Comparison of ENCODE assay signal across 8 cellular contexts in genomic region chr18:56637897-56638231, GRCh38. TPM values are rescaled to one million over a fixed set of nuclear protein-coding genes. Genes with fewer than 3 reads are reported as not detected.
DNase-seq lines count a peak whose midpoint lies in the region; ATAC-seq, FAIRE-seq and TF ChIP-seq lines count a peak whose summit lies in the region.

No MANE protein-coding gene starts in this region.

- H3K4me1 Mint-ChIP-seq in activated CD4-positive, alpha-beta T cell treated with anti-CD3 and anti-CD28 coated beads for 36 hours: peaks cover 43% of the 10 kb centered on the region
- peaks cover 22 to 56% (median 51%) of the 10 kb centered on the region in 4 donors for H3K4me1 Mint-ChIP-seq in naive thymus-derived CD8-positive, alpha-beta T cell

- no peaks in the 10 kb centered on the region for H3K27me3 Mint-ChIP-seq in activated CD4-positive, alpha-beta T cell treated with anti-CD3 and anti-CD28 coated beads for 36 hours
- peaks cover 0 to 4% (median 0%) of the 10 kb centered on the region in 5 donors for H3K27me3 Mint-ChIP-seq in naive thymus-derived CD8-positive, alpha-beta T cell

- DNase-seq in activated CD4-positive, alpha-beta T cell treated with anti-CD3 and anti-CD28 coated beads for 36 hours: no peak
- DNase-seq in activated CD4-positive, alpha-beta T cell treated with anti-CD3 and anti-CD28 coated beads for 1 hour: no peak
- DNase-seq in epithelial cell of esophagus (ENCODE audit: low read depth) (peak; percentile 51), NCI-H1436 treated with DMSO at 0.1 percent for 48 hours (lab: John Stamatoyannopoulos, UW) (no peak), HTR-8/SVneo (ENCODE audit: insufficient read length, low spot score) (no peak)
- peak in 3 of 10 donors; percentile 1 to 26 (median 7) for DNase-seq in naive thymus-derived CD8-positive, alpha-beta T cell

- peaks cover 29% of the 10 kb centered on the region for H3K36me3 Mint-ChIP-seq in activated CD4-positive, alpha-beta T cell treated with anti-CD3 and anti-CD28 coated beads for 36 hours (ENCODE audit: low read depth)
- peaks cover 0 to 20% (median 1%) of the 10 kb centered on the region in 3 donors for H3K36me3 Mint-ChIP-seq in naive thymus-derived CD8-positive, alpha-beta T cell

- intact Hi-C loops in activated CD4-positive, alpha-beta T cell treated with anti-CD3 and anti-CD28 coated beads for 36 hours (cut with DNase I, micrococcal nuclease): loop anchor here (1.0 to 10.0 kb wide), 6 partner anchors 13 to 1049 kb away; partner anchors contain the start of genes WDR7 (in 2 of the 2), FECH (in 1 of the 2), NARS1 (in 1 of the 2) and TCF4 (in 1 of the 2)

- CTCF ChIA-PET in activated CD4-positive, alpha-beta T cell treated with anti-CD3 and anti-CD28 coated beads for 36 hours (lab: Charles Lee): interaction anchor here (0.7 to 0.8 kb wide), 2 partner anchors 13 to 26 kb away, joined by 3 to 5 read pairs; partner anchors contain the start of gene WDR7

- POLR2A ChIA-PET in activated CD4-positive, alpha-beta T cell treated with anti-CD3 and anti-CD28 coated beads for 36 hours (lab: Charles Lee): interaction anchor here (1.0 kb wide), 1 partner anchor 13 kb away, joined by 7 read pairs; the partner anchor contains the start of gene WDR7
- POLR2A ChIA-PET in naive thymus-derived CD8-positive, alpha-beta T cell (lab: Charles Lee): interaction anchor here (3.1 kb wide), 1 partner anchor 13 kb away, joined by 38 read pairs; the partner anchor contains the start of gene WDR7

- H3K4me3 Mint-ChIP-seq in activated CD4-positive, alpha-beta T cell treated with anti-CD3 and anti-CD28 coated beads for 36 hours: peak overlapping the region; percentile 98
- peak overlapping the region; percentile 96 to 100 (median 98) for H3K4me3 Mint-ChIP-seq in naive thymus-derived CD8-positive, alpha-beta T cell

- no peak for FAIRE-seq in HTR-8/SVneo (lab: Jason Lieb, UNC)

- H3K9me3 Mint-ChIP-seq in activated CD4-positive, alpha-beta T cell treated with anti-CD3 and anti-CD28 coated beads for 36 hours (ENCODE audit: low read depth): peaks cover 2% of the 10 kb centered on the region
- H3K9me3 Mint-ChIP-seq in naive thymus-derived CD8-positive, alpha-beta T cell: no peaks in the 10 kb centered on the region

- ATAC-seq in activated CD4-positive, alpha-beta T cell treated with anti-CD3 and anti-CD28 coated beads for 36 hours: peak; percentile 1
- ATAC-seq in HG02870 (IDR thresholded peaks at IDR 0.05; ENCODE audit: unreplicated experiment): peak; percentile 14
- peak; percentile 17 for ATAC-seq in SK-N-SH treated with all-trans-retinoic acid at 6 μM for 48 hours
- ATAC-seq in naive thymus-derived CD8-positive, alpha-beta T cell: peak in 1 of 2 donors; percentile 10

- peak overlapping the region; percentile 89 for H3K4me3 ChIP-seq in epithelial cell of esophagus (ENCODE audit: low read length)

- peak overlapping the region; percentile 96 for H3K27ac Mint-ChIP-seq in activated CD4-positive, alpha-beta T cell treated with anti-CD3 and anti-CD28 coated beads for 36 hours
- H3K27ac Mint-ChIP-seq in naive thymus-derived CD8-positive, alpha-beta T cell: peak overlapping the region; percentile 93 to 100 (median 99)

- no peak for TF ChIP-seq CTCF in epithelial cell of esophagus (IDR thresholded peaks at IDR 0.05; ENCODE audit: insufficient read depth, low read depth, low read length, missing control alignments)

TF ChIP-seq in SK-N-SH treated with all-trans-retinoic acid at 6 μM for 48 hours, 23 proteins besides CTCF, POLR2A, EP300 and RAD21 (continues in another document):
- TF ChIP-seq, protein P1, sequence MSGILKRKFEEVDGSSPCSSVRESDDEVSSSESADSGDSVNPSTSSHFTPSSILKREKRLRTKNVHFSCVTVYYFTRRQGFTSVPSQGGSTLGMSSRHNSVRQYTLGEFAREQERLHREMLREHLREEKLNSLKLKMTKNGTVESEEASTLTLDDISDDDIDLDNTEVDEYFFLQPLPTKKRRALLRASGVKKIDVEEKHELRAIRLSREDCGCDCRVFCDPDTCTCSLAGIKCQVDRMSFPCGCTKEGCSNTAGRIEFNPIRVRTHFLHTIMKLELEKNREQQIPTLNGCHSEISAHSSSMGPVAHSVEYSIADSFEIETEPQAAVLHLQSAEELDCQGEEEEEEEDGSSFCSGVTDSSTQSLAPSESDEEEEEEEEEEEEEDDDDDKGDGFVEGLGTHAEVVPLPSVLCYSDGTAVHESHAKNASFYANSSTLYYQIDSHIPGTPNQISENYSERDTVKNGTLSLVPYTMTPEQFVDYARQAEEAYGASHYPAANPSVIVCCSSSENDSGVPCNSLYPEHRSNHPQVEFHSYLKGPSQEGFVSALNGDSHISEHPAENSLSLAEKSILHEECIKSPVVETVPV (CRISPR knock-in tag; IDR thresholded peaks at IDR 0.05): no peak
- TF ChIP-seq, protein P2, sequence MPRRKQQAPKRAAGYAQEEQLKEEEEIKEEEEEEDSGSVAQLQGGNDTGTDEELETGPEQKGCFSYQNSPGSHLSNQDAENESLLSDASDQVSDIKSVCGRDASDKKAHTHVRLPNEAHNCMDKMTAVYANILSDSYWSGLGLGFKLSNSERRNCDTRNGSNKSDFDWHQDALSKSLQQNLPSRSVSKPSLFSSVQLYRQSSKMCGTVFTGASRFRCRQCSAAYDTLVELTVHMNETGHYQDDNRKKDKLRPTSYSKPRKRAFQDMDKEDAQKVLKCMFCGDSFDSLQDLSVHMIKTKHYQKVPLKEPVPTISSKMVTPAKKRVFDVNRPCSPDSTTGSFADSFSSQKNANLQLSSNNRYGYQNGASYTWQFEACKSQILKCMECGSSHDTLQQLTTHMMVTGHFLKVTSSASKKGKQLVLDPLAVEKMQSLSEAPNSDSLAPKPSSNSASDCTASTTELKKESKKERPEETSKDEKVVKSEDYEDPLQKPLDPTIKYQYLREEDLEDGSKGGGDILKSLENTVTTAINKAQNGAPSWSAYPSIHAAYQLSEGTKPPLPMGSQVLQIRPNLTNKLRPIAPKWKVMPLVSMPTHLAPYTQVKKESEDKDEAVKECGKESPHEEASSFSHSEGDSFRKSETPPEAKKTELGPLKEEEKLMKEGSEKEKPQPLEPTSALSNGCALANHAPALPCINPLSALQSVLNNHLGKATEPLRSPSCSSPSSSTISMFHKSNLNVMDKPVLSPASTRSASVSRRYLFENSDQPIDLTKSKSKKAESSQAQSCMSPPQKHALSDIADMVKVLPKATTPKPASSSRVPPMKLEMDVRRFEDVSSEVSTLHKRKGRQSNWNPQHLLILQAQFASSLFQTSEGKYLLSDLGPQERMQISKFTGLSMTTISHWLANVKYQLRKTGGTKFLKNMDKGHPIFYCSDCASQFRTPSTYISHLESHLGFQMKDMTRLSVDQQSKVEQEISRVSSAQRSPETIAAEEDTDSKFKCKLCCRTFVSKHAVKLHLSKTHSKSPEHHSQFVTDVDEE (CRISPR knock-in tag; IDR thresholded peaks at IDR 0.05): no peak
- TF ChIP-seq ZNF70 (CRISPR knock-in tag; IDR thresholded peaks at IDR 0.05) (no peak), ZNF565 (CRISPR knock-in tag; conservative IDR thresholded peaks at IDR 0.05; ENCODE audit: low read depth) (no peak), RARB (CRISPR knock-in tag; IDR thresholded peaks at IDR 0.05) (no peak), ARNTL (CRISPR knock-in tag; IDR thresholded peaks at IDR 0.05; ENCODE audit: borderline replicate concordance, low read depth) (no peak), ISL1 (CRISPR knock-in tag; IDR thresholded peaks at IDR 0.05) (no peak), PPARA (CRISPR knock-in tag; IDR thresholded peaks at IDR 0.05; ENCODE audit: borderline replicate concordance) (no peak), OSR1 (CRISPR knock-in tag; IDR thresholded peaks at IDR 0.05) (no peak), ZFP3 (CRISPR knock-in tag; IDR thresholded peaks at IDR 0.05) (no peak), CSDC2 (CRISPR knock-in tag; IDR thresholded peaks at IDR 0.05) (no peak), ZNF8 (CRISPR knock-in tag; IDR thresholded peaks at IDR 0.05) (no peak), GLIS3 (CRISPR knock-in tag; IDR thresholded peaks at IDR 0.05) (no peak), SNAI2 (CRISPR knock-in tag; IDR thresholded peaks at IDR 0.05) (no peak), BACH2 (CRISPR knock-in tag; IDR thresholded peaks at IDR 0.05; ENCODE audit: borderline replicate concordance) (no peak)
- TF ChIP-seq, protein P3, sequence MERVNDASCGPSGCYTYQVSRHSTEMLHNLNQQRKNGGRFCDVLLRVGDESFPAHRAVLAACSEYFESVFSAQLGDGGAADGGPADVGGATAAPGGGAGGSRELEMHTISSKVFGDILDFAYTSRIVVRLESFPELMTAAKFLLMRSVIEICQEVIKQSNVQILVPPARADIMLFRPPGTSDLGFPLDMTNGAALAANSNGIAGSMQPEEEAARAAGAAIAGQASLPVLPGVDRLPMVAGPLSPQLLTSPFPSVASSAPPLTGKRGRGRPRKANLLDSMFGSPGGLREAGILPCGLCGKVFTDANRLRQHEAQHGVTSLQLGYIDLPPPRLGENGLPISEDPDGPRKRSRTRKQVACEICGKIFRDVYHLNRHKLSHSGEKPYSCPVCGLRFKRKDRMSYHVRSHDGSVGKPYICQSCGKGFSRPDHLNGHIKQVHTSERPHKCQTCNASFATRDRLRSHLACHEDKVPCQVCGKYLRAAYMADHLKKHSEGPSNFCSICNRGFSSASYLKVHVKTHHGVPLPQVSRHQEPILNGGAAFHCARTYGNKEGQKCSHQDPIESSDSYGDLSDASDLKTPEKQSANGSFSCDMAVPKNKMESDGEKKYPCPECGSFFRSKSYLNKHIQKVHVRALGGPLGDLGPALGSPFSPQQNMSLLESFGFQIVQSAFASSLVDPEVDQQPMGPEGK (CRISPR knock-in tag; IDR thresholded peaks at IDR 0.05; ENCODE audit: borderline replicate concordance): no peak
- TF ChIP-seq, protein P4, sequence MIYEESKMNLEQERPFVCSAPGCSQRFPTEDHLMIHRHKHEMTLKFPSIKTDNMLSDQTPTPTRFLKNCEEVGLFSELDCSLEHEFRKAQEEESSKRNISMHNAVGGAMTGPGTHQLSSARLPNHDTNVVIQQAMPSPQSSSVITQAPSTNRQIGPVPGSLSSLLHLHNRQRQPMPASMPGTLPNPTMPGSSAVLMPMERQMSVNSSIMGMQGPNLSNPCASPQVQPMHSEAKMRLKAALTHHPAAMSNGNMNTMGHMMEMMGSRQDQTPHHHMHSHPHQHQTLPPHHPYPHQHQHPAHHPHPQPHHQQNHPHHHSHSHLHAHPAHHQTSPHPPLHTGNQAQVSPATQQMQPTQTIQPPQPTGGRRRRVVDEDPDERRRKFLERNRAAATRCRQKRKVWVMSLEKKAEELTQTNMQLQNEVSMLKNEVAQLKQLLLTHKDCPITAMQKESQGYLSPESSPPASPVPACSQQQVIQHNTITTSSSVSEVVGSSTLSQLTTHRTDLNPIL (CRISPR knock-in tag; IDR thresholded peaks at IDR 0.05; ENCODE audit: low read depth): no peak

RNA-seq across cellular contexts. Expression of gene TXNL1, which starts 0.5 kb away (rescaled TPM):
- total RNA-seq in activated CD4-positive, alpha-beta T cell treated with anti-CD3 and anti-CD28 coated beads for 36 hours: 10 to 100 TPM; 75.3 to 87.0 TPM
- 10 to 100 TPM; 45.6 to 48.1 TPM for total RNA-seq in naive thymus-derived CD8-positive, alpha-beta T cell
- 10 to 100 TPM; 48.1 to 50.3 (median 49.1) TPM for polyA plus RNA-seq in naive thymus-derived CD8-positive, alpha-beta T cell

RNA-seq across cellular contexts. Expression of gene WDR7, which starts 13.3 kb away (rescaled TPM):
- total RNA-seq in activated CD4-positive, alpha-beta T cell treated with anti-CD3 and anti-CD28 coated beads for 36 hours: 10 to 100 TPM; 21.5 to 23.1 TPM
- 10 to 100 TPM; 34.0 to 42.7 TPM for total RNA-seq in naive thymus-derived CD8-positive, alpha-beta T cell
- 10 to 100 TPM; 17.8 to 27.1 (median 21.8) TPM for polyA plus RNA-seq in naive thymus-derived CD8-positive, alpha-beta T cell
